In the genomic region with DNA sequence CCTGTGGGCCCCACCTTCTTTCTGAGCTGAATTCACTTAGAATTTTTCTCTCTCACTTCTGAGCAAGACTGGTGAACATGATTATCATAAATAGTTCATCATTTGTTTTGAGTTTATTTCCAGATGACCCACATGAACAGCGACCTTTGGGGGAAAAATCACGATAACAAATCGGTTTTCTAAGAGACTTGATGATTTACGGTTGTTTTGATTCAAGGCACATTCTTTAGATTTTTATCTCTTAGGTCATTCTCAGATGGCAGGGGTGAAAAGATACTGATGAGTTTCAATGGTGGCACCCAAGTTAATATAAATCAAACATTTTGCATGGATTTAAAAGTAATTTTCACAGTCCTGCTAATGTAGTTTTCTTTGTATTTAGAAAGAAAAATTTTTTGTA, we compare ENCODE assay signal across 20 cellular contexts.
"Had no signal": no experiment of that assay in that cellular context is flagged by ENCODE, and none has a peak within 500 bp of the region (broad histone marks: within the 10 kb centered on the region; RNA-seq: fewer than 3 reads in every experiment).

No MANE protein-coding gene starts in this region.

- H3K4me3 ChIP-seq: ascending aorta, gastroesophageal sphincter, heart right ventricle, left lung, mucosa of descending colon, pancreas, sigmoid colon, upper lobe of left lung had no signal

- DNase-seq: activated CD4-positive, alpha-beta T cell treated with anti-CD3 and anti-CD28 coated beads for 1 hour; activated CD4-positive, alpha-beta T cell treated with anti-CD3 and anti-CD28 coated beads, Interleukin-2, amount 50 U/mL, for 4 hours; activated naive CD4-positive, alpha-beta T cell treated with anti-CD3 and anti-CD28 coated beads for 36 hours; activated naive CD8-positive, alpha-beta T cell treated with anti-CD3 and anti-CD28 coated beads, Interleukin-2, amount 50 U/mL, for 24 hours; activated T-cell treated with anti-CD3 and anti-CD28 coated beads for 4 hours; effector memory CD8-positive, alpha-beta T cell; heart right ventricle; kidney; left lung; mucosa of descending colon; naive thymus-derived CD4-positive, alpha-beta T cell; pancreas; sigmoid colon; stimulated activated CD4-positive, alpha-beta T cell treated with anti-CD3 and anti-CD28 coated beads, Interleukin-1b, Interleukin-23, amount 100 ng/mL, for 48 hours; stimulated activated naive CD8-positive, alpha-beta T cell treated with anti-CD3 and anti-CD28 coated beads, Interleukin-15, amount 100 ng/mL, for 72 hours; T-helper 9 cell; upper lobe of left lung had no signal

- H3K27me3 ChIP-seq: ascending aorta, gastroesophageal sphincter, heart right ventricle, left lung, pancreas, sigmoid colon, upper lobe of left lung had no signal

- H3K27ac ChIP-seq: ascending aorta, epithelial cell of prostate, gastroesophageal sphincter, heart right ventricle, left lung, pancreas, sigmoid colon, upper lobe of left lung had no signal

- ATAC-seq: activated naive CD8-positive, alpha-beta T cell treated with anti-CD3 and anti-CD28 coated beads, Interleukin-2, amount 50 U/mL, for 24 hours; effector memory CD8-positive, alpha-beta T cell; gastroesophageal sphincter; heart right ventricle; left lung; mucosa of descending colon; naive thymus-derived CD4-positive, alpha-beta T cell; pancreas; stimulated activated naive CD8-positive, alpha-beta T cell treated with anti-CD3 and anti-CD28 coated beads, Interleukin-15, amount 100 ng/mL, for 72 hours had no signal

- H3K4me1 ChIP-seq: ascending aorta, gastroesophageal sphincter, heart right ventricle, left lung, pancreas, sigmoid colon, upper lobe of left lung had no signal

- H3K9me3 ChIP-seq: ascending aorta, gastroesophageal sphincter, heart right ventricle, left lung, mucosa of descending colon, pancreas, sigmoid colon, upper lobe of left lung had no signal
